19 cellular contexts compared by ENCODE assay signal in genomic region chr20:10640897-10641296, GRCh38. TPM values are rescaled to one million over a fixed set of nuclear protein-coding genes. Genes with fewer than 3 reads are reported as not detected.
A peak's percentile ranks its signal among the peaks of the same experiment; 100 is the strongest.
DNase-seq lines count a peak whose midpoint lies in the region; ATAC-seq and TF ChIP-seq lines count a peak whose summit lies in the region.
"Had no signal": no experiment of that assay in that cellular context is flagged by ENCODE, and none has a peak within 500 bp of the region (broad histone marks: within the 10 kb centered on the region; RNA-seq: fewer than 3 reads in every experiment).

No MANE protein-coding gene starts in this region.

- TF ChIP-seq EP300 in gastroesophageal sphincter (IDR thresholded peaks at IDR 0.05) (no peak), upper lobe of left lung (IDR thresholded peaks at IDR 0.05) (no peak)

- H3K36me3 ChIP-seq in mammary epithelial cell (ENCODE audit: insufficient read depth, low read length) = peaks cover 72% of the 10 kb centered on the region
- H3K36me3 ChIP-seq in skeletal muscle tissue (ENCODE audit: control insufficient read depth in 3 of 3, insufficient read depth in 3 of 3, low read length in 3 of 3) = peaks cover 50 to 67% (median 51%) of the 10 kb centered on the region in 3 donors
- H3K36me3 ChIP-seq in gastroesophageal sphincter = peaks cover 0 to 71% of the 10 kb centered on the region in 2 donors
- H3K36me3 ChIP-seq in upper lobe of left lung = peaks cover 45 to 83% (median 68%) of the 10 kb centered on the region in 4 donors

- in situ Hi-C loops in mammary epithelial cell (cut with MboI; ENCODE audit: low sequenced_read_pairs in 2 of 2) = loop anchor here (5.0 to 25.0 kb wide), 4 partner anchors 86 to 654 kb away; no protein-coding TSS in a partner anchor

- no peak overlapping the region for H2AFZ ChIP-seq in mammary epithelial cell (ENCODE audit: low read depth, low read length)

- H3K4me1 ChIP-seq in mammary epithelial cell (ENCODE audit: insufficient read depth, low read length) (peaks cover 21% of the 10 kb centered on the region), skeletal muscle tissue (ENCODE audit: control insufficient read depth in 3 of 3, insufficient read depth in 3 of 3, low read length in 3 of 3) (peaks cover 23 to 35% (median 34%) of the 10 kb centered on the region in 3 donors), gastroesophageal sphincter (peaks cover 0 to 47% (median 14%) of the 10 kb centered on the region in 3 donors), upper lobe of left lung (peaks cover 13 to 30% (median 27%) of the 10 kb centered on the region in 4 donors)

- ATAC-seq in gastroesophageal sphincter = no peak
- no peak for ATAC-seq in upper lobe of left lung (ENCODE audit: low FRiP score in 2 of 2)
- ATAC-seq: PC-3 had no signal

- CTCF ChIA-PET in mammary epithelial cell (lab: Charles Lee; ENCODE audit: low non-redundant PET) (no interaction called here), MCF 10A (lab: Yijun Ruan, JAX) (interaction anchor here (0.5 to 1.8 kb wide), 6 partner anchors 9 to 903 kb away, joined by 3 to 5 read pairs (median 4); no protein-coding TSS in a partner anchor)

- H3K4me1 Mint-ChIP-seq in MCF 10A (ENCODE audit: insufficient read depth, unreplicated experiment) (peaks cover 28% of the 10 kb centered on the region), nephron (peaks cover 70% of the 10 kb centered on the region)

- over 99% methylated on average over 12 of the region's 12 CpGs for WGBS in mammary epithelial cell (ENCODE audit: low coverage, missing lambda C conversion rate)
- 76 to 82% methylated on average over 9 to 12 of the region's 12 CpGs for WGBS in gastroesophageal sphincter (ENCODE audit: low coverage in 1 of 2), 2 donors
- 91% methylated on average over 12 of the region's 12 CpGs for WGBS in upper lobe of left lung, 2 donors

- TF ChIP-seq POLR2A in gastroesophageal sphincter (IDR thresholded peaks at IDR 0.05) = no peak
- no peak for TF ChIP-seq POLR2A in upper lobe of left lung (IDR thresholded peaks at IDR 0.05)

- H3K4me2 ChIP-seq in mammary epithelial cell (ENCODE audit: insufficient read depth, low read depth, low read length) = no peak overlapping the region

- H3K9ac ChIP-seq in mammary epithelial cell (ENCODE audit: insufficient read depth, low read length) (no peak overlapping the region), skeletal muscle tissue (ENCODE audit: low read depth in 1 of 3, low read length in 3 of 3) (no peak overlapping the region)

- H3K4me3 ChIP-seq in mammary epithelial cell (replicated peaks in 1 of 3; ENCODE audit: insufficient read depth in 1 of 3, low read depth in 2 of 3, low read length in 3 of 3) = no peak overlapping the region
- H3K4me3 ChIP-seq in coronary artery = no peak overlapping the region
- H3K4me3 ChIP-seq in skeletal muscle tissue (ENCODE audit: low read length in 3 of 3) = no peak overlapping the region
- H3K4me3 ChIP-seq in gastroesophageal sphincter = no peak overlapping the region
- H3K4me3 ChIP-seq in upper lobe of left lung = no peak overlapping the region

- TSS peak; percentile 0 for BruUV-seq in mammary epithelial cell (replicated peaks; lab: Mats Ljungman, UMichigan)
- no TSS peak for BruUV-seq in MCF 10A (replicated peaks; lab: Mats Ljungman, UMichigan)

- H3K79me2 ChIP-seq in mammary epithelial cell (ENCODE audit: insufficient read depth, low read length) = peaks cover 71% of the 10 kb centered on the region

- no peak overlapping the region for H3K27ac Mint-ChIP-seq in MCF 10A (ENCODE audit: low read depth, unreplicated experiment)
- H3K27ac Mint-ChIP-seq in nephron = peak overlapping the region in 2 of 3 experiments; percentile 50 to 82

- intact Hi-C loops in mammary epithelial cell (cut with micrococcal nuclease) = no loop called here
- intact Hi-C loops in MCF 10A (cut with micrococcal nuclease) = no loop called here

- H3K36me3 Mint-ChIP-seq in MCF 10A (ENCODE audit: insufficient read depth, unreplicated experiment) = peaks cover 85% of the 10 kb centered on the region
- H3K36me3 Mint-ChIP-seq in nephron (ENCODE audit: low read depth) = peaks cover 85% of the 10 kb centered on the region

- H3K27me3 ChIP-seq in mammary epithelial cell (ENCODE audit: insufficient read depth, low read length) (no peaks in the 10 kb centered on the region), skeletal muscle tissue (ENCODE audit: control insufficient read depth in 3 of 3, insufficient read depth in 3 of 3, low read length in 3 of 3) (no peaks in the 10 kb centered on the region), gastroesophageal sphincter (no peaks in the 10 kb centered on the region), upper lobe of left lung (no peaks in the 10 kb centered on the region)

- no peaks in the 10 kb centered on the region for H3K9me3 Mint-ChIP-seq in MCF 10A (ENCODE audit: unreplicated experiment)
- no peaks in the 10 kb centered on the region for H3K9me3 Mint-ChIP-seq in nephron

- H3K4me3 Mint-ChIP-seq in MCF 10A (ENCODE audit: unreplicated experiment) = no peak overlapping the region
- no peak overlapping the region for H3K4me3 Mint-ChIP-seq in nephron

- H4K20me1 ChIP-seq in mammary epithelial cell (ENCODE audit: insufficient read depth, low read length) = no peaks in the 10 kb centered on the region

- POLR2A ChIA-PET in MCF 10A (lab: Yijun Ruan, JAX) = interaction anchor here (0.6 to 6.6 kb wide), 8 partner anchors 10 to 884 kb away, joined by 3 to 36 read pairs (median 4); no protein-coding TSS in a partner anchor

- no peak overlapping the region for H3K27ac ChIP-seq in mammary epithelial cell (ENCODE audit: insufficient read depth, low read depth, low read length)
- H3K27ac ChIP-seq in coronary artery = peak overlapping the region; percentile 88 to 95
- peak overlapping the region; percentile 61 for H3K27ac ChIP-seq in skeletal muscle tissue (ENCODE audit: low read depth, low read length)
- peak overlapping the region in 1 of 4 donors; percentile 7 for H3K27ac ChIP-seq in gastroesophageal sphincter
- peak overlapping the region in 1 of 4 donors; percentile 48 for H3K27ac ChIP-seq in upper lobe of left lung
- H3K27ac ChIP-seq: 22Rv1, C4-2B had no signal

- dilution Hi-C loops in mammary epithelial cell (cut with HindIII; ENCODE audit: low sequenced_read_pairs) = no loop called here

- no peaks in the 10 kb centered on the region for H3K9me3 ChIP-seq in mammary epithelial cell (replicated peaks; ENCODE audit: insufficient read depth, low read length)
- no peaks in the 10 kb centered on the region for H3K9me3 ChIP-seq in skeletal muscle tissue (ENCODE audit: control insufficient read depth in 3 of 3, low read length in 3 of 3)
- no peaks in the 10 kb centered on the region for H3K9me3 ChIP-seq in gastroesophageal sphincter
- no peaks in the 10 kb centered on the region for H3K9me3 ChIP-seq in upper lobe of left lung

- TF ChIP-seq CTCF in mammary epithelial cell (conservative IDR thresholded peaks at IDR 0.05 in 1 of 2, IDR thresholded peaks at IDR 0.05 in 1 of 2; ENCODE audit: extremely low read depth in 1 of 2, insufficient read depth in 1 of 2, low read depth in 1 of 2, low read length in 2 of 2) = no peak
- TF ChIP-seq CTCF in MCF 10A (IDR thresholded peaks at IDR 0.05; ENCODE audit: unreplicated experiment) = no peak
- no peak for TF ChIP-seq CTCF in coronary artery (IDR thresholded peaks at IDR 0.05)
- TF ChIP-seq CTCF in nephron (IDR thresholded peaks at IDR 0.05; ENCODE audit: unreplicated experiment in 3 of 3) = no peak
- TF ChIP-seq CTCF in gastroesophageal sphincter (IDR thresholded peaks at IDR 0.05) = no peak
- no peak for TF ChIP-seq CTCF in upper lobe of left lung (IDR thresholded peaks at IDR 0.05)

- H3K27me3 Mint-ChIP-seq in MCF 10A (ENCODE audit: insufficient read depth, unreplicated experiment) = no peaks in the 10 kb centered on the region
- no peaks in the 10 kb centered on the region for H3K27me3 Mint-ChIP-seq in nephron (ENCODE audit: low read depth)

- no peak for DNase-seq in mammary epithelial cell
- no peak for DNase-seq in MCF 10A (ENCODE audit: unreplicated experiment)
- DNase-seq in coronary artery (ENCODE audit: low spot score) = no peak
- DNase-seq in SIG-M5 (lab: John Stamatoyannopoulos, UW) = no peak
- no peak for DNase-seq in upper lobe of left lung
- DNase-seq: AML-193, DMS79, KBM-7, MV-4-11, NCI-H1417, NCI-H187, NCI-H2227 treated with DMSO at 0.1 percent for 48 hours, NCI-H510A treated with DMSO at 0.1 percent for 48 hours, PC-3 had no signal

RNA-seq across cellular contexts. Expression of gene JAG1, which starts 32.9 kb away (rescaled TPM):
- total RNA-seq in mammary epithelial cell = 100 to 1,000 TPM; 244 to 283 TPM
- polyA plus RNA-seq in mammary epithelial cell = 54.7 TPM
- polyA minus RNA-seq in mammary epithelial cell = 300 TPM
- total RNA-seq in MCF 10A (2022) = 62.5 and 88.0 TPM in 2 replicates
- 60.5 TPM for total RNA-seq in skeletal muscle tissue
- total RNA-seq in gastroesophageal sphincter = 10 to 100 TPM; 34.3 to 81.9 (median 45.7) TPM
- 10 to 100 TPM; 37.7 to 57.4 (median 47.0) TPM for total RNA-seq in upper lobe of left lung
